Comparison of ENCODE assay signal across 9 cellular contexts in genomic region chr12:100741084-100741711, GRCh38. TPM values are rescaled to one million over a fixed set of nuclear protein-coding genes. Genes with fewer than 3 reads are reported as not detected.
A peak's percentile ranks its signal among the peaks of the same experiment; 100 is the strongest.
DNase-seq lines count a peak whose midpoint lies in the region; ATAC-seq, FAIRE-seq and TF ChIP-seq lines count a peak whose summit lies in the region.
"Had no signal": no experiment of that assay in that cellular context is flagged by ENCODE, and none has a peak within 500 bp of the region (broad histone marks: within the 10 kb centered on the region; RNA-seq: fewer than 3 reads in every experiment).

No MANE protein-coding gene starts in this region.

- FAIRE-seq in H1 (lab: Jason Lieb, UNC): peak; percentile 90
- peak; percentile 60 for FAIRE-seq in pancreas (lab: Jason Lieb, UNC)

- H2BK15ac ChIP-seq in H1 (ENCODE audit: low read length): no peak overlapping the region

- H3K36me3 ChIP-seq in H1 (ENCODE audit: control insufficient read depth in 2 of 4, insufficient read depth in 4 of 4, low read length in 3 of 4): no peaks in the 10 kb centered on the region
- no peaks in the 10 kb centered on the region for H3K36me3 ChIP-seq in pancreas

- H3K14ac ChIP-seq in H1 (ENCODE audit: insufficient read length): no peak overlapping the region

- POLR2A ChIA-PET in H1 (lab: Charles Lee; ENCODE audit: partially characterized antibody): no interaction called here

- no peak overlapping the region for H4K8ac ChIP-seq in H1 (ENCODE audit: extremely low read depth, insufficient read depth, low read length)

- H3K27ac ChIP-seq in H1 (ENCODE audit: low read depth, low read length) (no peak overlapping the region), pancreas (no peak overlapping the region)

- H3K27me3 Mint-ChIP-seq in stimulated activated naive B cell treated with anti-CD40 and anti-IgM and Interleukin-4, amounts not matched to agents 10 μg/mL and 1 μg/mL and 100 μg/mL, for 72 hours: peaks cover 11 to 15% of the 10 kb centered on the region in 2 donors

- TF ChIP-seq POLR2A in H1 (IDR thresholded peaks at IDR 0.05; ENCODE audit: control extremely low read depth in 1 of 2, low read depth in 2 of 2, low read length in 2 of 2): no peak

- H3K36me3 Mint-ChIP-seq in stimulated activated naive B cell treated with anti-CD40 and anti-IgM and Interleukin-4, amounts not matched to agents 10 μg/mL and 1 μg/mL and 100 μg/mL, for 72 hours: no peaks in the 10 kb centered on the region

- TF ChIP-seq CTCF in GM12874 (IDR thresholded peaks at IDR 0.05; ENCODE audit: insufficient read depth, low read depth, low read length) (peak; percentile 43), H1 (IDR thresholded peaks at IDR 0.05; ENCODE audit: control extremely low read depth in 1 of 3, insufficient read depth in 1 of 3, low read depth in 1 of 3, low read length in 3 of 3) (peak in 2 of 3 experiments; percentile 42 to 71; a peak in 2 of 4 replicates), pancreas (IDR thresholded peaks at IDR 0.05) (peak; percentile 13 to 61 (median 46))

- H2BK20ac ChIP-seq in H1 (ENCODE audit: low read length): no peak overlapping the region

- no peak overlapping the region for H4K5ac ChIP-seq in H1 (ENCODE audit: insufficient read length, low read depth, low read length)

- no peak overlapping the region for H2BK120ac ChIP-seq in H1 (replicated peaks; ENCODE audit: low read depth, low read length)

- TF ChIP-seq EP300 in H1 (IDR thresholded peaks at IDR 0.05; ENCODE audit: borderline replicate concordance in 1 of 2, low read depth in 2 of 2, low read length in 2 of 2): no peak

- no peak overlapping the region; the same call in none of the 2 replicates for H2AFZ ChIP-seq in H1 (ENCODE audit: low read length)

- no peak overlapping the region for H4K91ac ChIP-seq in H1 (replicated peaks; ENCODE audit: insufficient read length, low read length)

- no peak overlapping the region for H2BK12ac ChIP-seq in H1 (ENCODE audit: low read depth, low read length)

- H3K4ac ChIP-seq in H1 (replicated peaks; ENCODE audit: insufficient read length, low read depth, low read length): no peak overlapping the region

- no peak overlapping the region for H2BK5ac ChIP-seq in H1 (ENCODE audit: low read depth, low read length)

- no peak overlapping the region for H3K27ac Mint-ChIP-seq in stimulated activated naive B cell treated with anti-CD40 and anti-IgM and Interleukin-4, amounts not matched to agents 10 μg/mL and 1 μg/mL and 100 μg/mL, for 72 hours
- H3K27ac Mint-ChIP-seq: dendritic cell treated with granulocyte-macrophage colony-stimulating factor and Interleukin-4, amounts not matched to agents 40 ng/mL and 50 ng/mL, for 4 days had no signal

- no peaks in the 10 kb centered on the region for H3K4me1 ChIP-seq in H1 (replicated peaks in 1 of 4; ENCODE audit: control insufficient read depth in 3 of 4, insufficient read depth in 4 of 4, low read length in 3 of 4)
- peaks cover 0 to 5% (median 0%) of the 10 kb centered on the region in 3 donors for H3K4me1 ChIP-seq in pancreas

- no peaks in the 10 kb centered on the region; the same call in 1 of the 2 replicates for H3K23me2 ChIP-seq in H1 (ENCODE audit: low read depth, low read length)

- H3K4me3 ChIP-seq in H1 (ENCODE audit: extremely low read depth in 1 of 4, insufficient read depth in 2 of 4, low read depth in 3 of 4, low read length in 4 of 4): no peak overlapping the region
- H3K4me3 ChIP-seq in pancreas: no peak overlapping the region

- peaks cover 10 to 13% of the 10 kb centered on the region in 2 donors for H3K9me3 Mint-ChIP-seq in stimulated activated naive B cell treated with anti-CD40 and anti-IgM and Interleukin-4, amounts not matched to agents 10 μg/mL and 1 μg/mL and 100 μg/mL, for 72 hours
- H3K9me3 Mint-ChIP-seq: dendritic cell treated with granulocyte-macrophage colony-stimulating factor and Interleukin-4, amounts not matched to agents 40 ng/mL and 50 ng/mL, for 4 days had no signal

- no peak overlapping the region for H3K18ac ChIP-seq in H1 (ENCODE audit: extremely low read depth, low read length)

- no peak overlapping the region for H2AK5ac ChIP-seq in H1 (ENCODE audit: low read depth, low read length)

- H3K23ac ChIP-seq in H1 (ENCODE audit: insufficient read length): no peak overlapping the region

- no peaks in the 10 kb centered on the region for H3K79me1 ChIP-seq in H1 (ENCODE audit: low read depth, low read length)

- H3K4me1 Mint-ChIP-seq in stimulated activated naive B cell treated with anti-CD40 and anti-IgM and Interleukin-4, amounts not matched to agents 10 μg/mL and 1 μg/mL and 100 μg/mL, for 72 hours: no peaks in the 10 kb centered on the region

- peak; percentile 56 to 59 for TF ChIP-seq RAD21 in H1 (IDR thresholded peaks at IDR 0.05 in 1 of 2, conservative IDR thresholded peaks at IDR 0.05 in 1 of 2; ENCODE audit: low read depth in 2 of 2, low read length in 2 of 2)

- H3K56ac ChIP-seq in H1 (replicated peaks; ENCODE audit: insufficient read length, low read depth, low read length): no peak overlapping the region

- no peaks in the 10 kb centered on the region for H4K20me1 ChIP-seq in H1 (replicated peaks in 1 of 2; ENCODE audit: control insufficient read depth in 1 of 2, insufficient read depth in 2 of 2, low read length in 2 of 2)

- ATAC-seq in pancreas: peak; percentile 38 to 64 (median 57)
- ATAC-seq in esophagus mucosa: no peak
- ATAC-seq in stimulated activated naive B cell treated with anti-CD40 and anti-IgM and Interleukin-4, amounts not matched to agents 10 μg/mL and 1 μg/mL and 100 μg/mL, for 72 hours (replicated peaks): no peak
- no peak for ATAC-seq in activated CD4-positive, CD25-positive, alpha-beta regulatory T cell treated with anti-CD3 and anti-CD28 coated beads, Interleukin-2, amount 50 U/mL, for 24 hours

- H3K4me3 Mint-ChIP-seq in stimulated activated naive B cell treated with anti-CD40 and anti-IgM and Interleukin-4, amounts not matched to agents 10 μg/mL and 1 μg/mL and 100 μg/mL, for 72 hours: no peak overlapping the region
- H3K4me3 Mint-ChIP-seq: dendritic cell treated with granulocyte-macrophage colony-stimulating factor and Interleukin-4, amounts not matched to agents 40 ng/mL and 50 ng/mL, for 4 days had no signal

- WGBS in H1 (ENCODE audit: extremely low coverage in 1 of 2, insufficient coverage in 1 of 2, insufficient read length in 1 of 2, insufficient replicate concordance in 2 of 2, low coverage in 1 of 2, low lambda C conversion rate in 2 of 2, missing lambda C conversion rate in 1 of 2), 2 experiments: 62% methylated on average over 3 of the region's 3 CpGs; no CpG with 5 or more reads in 1 of the 2 experiments
- WGBS in pancreas, 2 donors: 29 to 38% methylated on average over 3 of the region's 3 CpGs

- no peaks in the 10 kb centered on the region for H3K79me2 ChIP-seq in H1 (ENCODE audit: control insufficient read depth in 1 of 2, insufficient read depth in 2 of 2, low read length in 2 of 2)

- H3K9ac ChIP-seq in H1 (replicated peaks in 1 of 4; ENCODE audit: extremely low read depth in 1 of 4, low read depth in 3 of 4, low read length in 3 of 4): no peak overlapping the region

- DNase-seq in AG08396 (ENCODE audit: low spot score): peak; percentile 36
- peak; percentile 15 for DNase-seq in NCI-H2196 treated with DMSO at 0.1 percent for 48 hours (lab: John Stamatoyannopoulos, UW; ENCODE audit: unreplicated experiment)
- DNase-seq in H1 (ENCODE audit: low read depth in 1 of 2, low spot score in 2 of 2): no peak
- DNase-seq in pancreas: no peak
- no peak for DNase-seq in stimulated activated naive B cell treated with anti-CD40 and anti-IgM and Interleukin-4, amounts not matched to agents 10 μg/mL and 1 μg/mL and 100 μg/mL, for 72 hours

- H3K4me2 ChIP-seq in H1 (ENCODE audit: insufficient read depth in 1 of 2, low read depth in 2 of 2, low read length in 2 of 2): no peak overlapping the region

- CTCF ChIA-PET in H1 (lab: Charles Lee; ENCODE audit: partially characterized antibody): interaction anchor here (0.7 to 5.7 kb wide), 17 partner anchors 7 to 393 kb away, joined by 3 to 39 read pairs (median 5); no protein-coding TSS in a partner anchor

- H3K9me3 ChIP-seq in H1 (ENCODE audit: insufficient read depth in 2 of 2, low read depth in 1 of 2, low read length in 1 of 2): 0 out of 4 replicates have a peak, but pooled peaks cover 0 to 4% of the 10 kb centered on the region in 2 experiments
- no peaks in the 10 kb centered on the region for H3K9me3 ChIP-seq in pancreas

- no peaks in the 10 kb centered on the region for H3K27me3 ChIP-seq in H1 (replicated peaks in 1 of 4; ENCODE audit: control insufficient read depth in 3 of 4, extremely low read depth in 1 of 4, insufficient read depth in 3 of 4, low read length in 3 of 4)
- H3K27me3 ChIP-seq in pancreas: no peaks in the 10 kb centered on the region

- intact Hi-C loops in pancreas (cut with DNase I): no loop called here

TF ChIP-seq in H1, 55 proteins besides CTCF, POLR2A, EP300 and RAD21:
- TF ChIP-seq ATF3 (IDR thresholded peaks at IDR 0.05; ENCODE audit: insufficient read depth, low read depth, low read length) (no peak), MAFK (IDR thresholded peaks at IDR 0.05; ENCODE audit: low read depth, low read length) (peak; percentile 44)

RNA-seq across cellular contexts. Expression of gene ANO4, which starts 53.4 kb away (rescaled TPM):
- 2.9 and 3.4 TPM in 2 replicates for total RNA-seq in H1 (2021; fragmentation: NEBNext Ultra II Directional; extraction: Animal tissue kit (Norgen Biotek cat#: 25700))
- polyA plus RNA-seq in H1 (2011; rRNA removed) (0.67 and 1.1 TPM in 2 replicates), pancreas (under 1 TPM in 1 of 2 donors, not detected in 1; 0.14 TPM)
- polyA plus RNA-seq in H1 (2011; cell fraction: cytosol; rRNA removed): 0.97 TPM
- 2.6 TPM for polyA plus RNA-seq in H1 (2011; cell fraction: nucleus; rRNA removed)
- 0.77 to 1.1 TPM (median 0.84 TPM) in 4 replicates for polyA plus RNA-seq in H1 (2012, experiment 1 of 2)
- not detected for polyA plus RNA-seq in H1 (2012, experiment 2 of 2)
- 1.5 TPM for polyA plus RNA-seq in H1 (2013, experiment 1 of 2)
- polyA plus RNA-seq in H1 (2013, experiment 2 of 2): 2.2 TPM
- polyA minus RNA-seq in H1 (2011; rRNA and poly(A)+ RNA removed): 6.7 and 8.2 TPM in 2 replicates
- polyA minus RNA-seq in H1 (2011; cell fraction: cytosol; rRNA and poly(A)+ RNA removed): 5.5 TPM
- polyA minus RNA-seq in H1 (2011; cell fraction: nucleus; rRNA and poly(A)+ RNA removed): 11.7 TPM
- total RNA-seq in pancreas (1 to 10 TPM in 1 of 6 donors, under 1 TPM in 5; 0.15 to 2.1 (median 0.31) TPM), esophagus mucosa (not detected)

Comparison
In these comparisons a context has a peak if more than half of its experiments do, and no peak if none do; other contexts are left out.
1. DNase-seq: peak in AG08396 (single experiment) and NCI-H2196 treated with DMSO at 0.1 percent for 48 hours (single experiment); none in H1 (0 of 2), pancreas (0 of 6) and stimulated activated naive B cell treated with anti-CD40 and anti-IgM and Interleukin-4, amounts not matched to agents 10 μg/mL and 1 μg/mL and 100 μg/mL, for 72 hours (single experiment).
2. ATAC-seq: peak in pancreas (4 of 4); none in esophagus mucosa (single experiment), stimulated activated naive B cell treated with anti-CD40 and anti-IgM and Interleukin-4, amounts not matched to agents 10 μg/mL and 1 μg/mL and 100 μg/mL, for 72 hours (0 of 2) and activated CD4-positive, CD25-positive, alpha-beta regulatory T cell treated with anti-CD3 and anti-CD28 coated beads, Interleukin-2, amount 50 U/mL, for 24 hours (0 of 2).
3. Peak in every context shown above with its lines, with median percentiles within 50 percentile points of each other: CTCF ChIP-seq.